In the genomic region with DNA sequence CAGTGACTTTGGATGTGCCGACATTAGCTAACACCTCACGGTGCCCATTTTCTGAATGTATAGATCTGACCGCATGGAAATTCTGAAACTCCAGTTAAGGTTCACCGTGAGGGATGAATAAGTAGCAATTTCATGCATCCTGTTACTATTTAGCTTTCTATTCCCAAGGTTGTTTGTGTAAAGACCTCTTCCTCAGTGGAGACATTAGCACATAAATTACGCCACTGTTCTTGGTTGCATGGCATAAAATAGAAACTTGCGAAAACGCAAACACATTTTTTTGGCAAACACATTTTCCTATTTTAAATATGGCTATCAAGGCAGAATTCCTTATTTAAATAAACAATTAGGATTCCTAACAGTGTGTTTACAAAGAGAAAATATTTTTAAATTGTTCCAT, we compare ENCODE assay signal across 1 cellular context.
TF ChIP-seq lines count a peak whose summit lies in the region.

No MANE protein-coding gene starts in this region.

TF ChIP-seq in WTC11, 78 proteins besides CTCF, POLR2A, EP300 and RAD21 (continued from another document):
- TF ChIP-seq ZSCAN18 (CRISPR knock-in tag; IDR thresholded peaks at IDR 0.05), result no peak
- TF ChIP-seq, protein P1, sequence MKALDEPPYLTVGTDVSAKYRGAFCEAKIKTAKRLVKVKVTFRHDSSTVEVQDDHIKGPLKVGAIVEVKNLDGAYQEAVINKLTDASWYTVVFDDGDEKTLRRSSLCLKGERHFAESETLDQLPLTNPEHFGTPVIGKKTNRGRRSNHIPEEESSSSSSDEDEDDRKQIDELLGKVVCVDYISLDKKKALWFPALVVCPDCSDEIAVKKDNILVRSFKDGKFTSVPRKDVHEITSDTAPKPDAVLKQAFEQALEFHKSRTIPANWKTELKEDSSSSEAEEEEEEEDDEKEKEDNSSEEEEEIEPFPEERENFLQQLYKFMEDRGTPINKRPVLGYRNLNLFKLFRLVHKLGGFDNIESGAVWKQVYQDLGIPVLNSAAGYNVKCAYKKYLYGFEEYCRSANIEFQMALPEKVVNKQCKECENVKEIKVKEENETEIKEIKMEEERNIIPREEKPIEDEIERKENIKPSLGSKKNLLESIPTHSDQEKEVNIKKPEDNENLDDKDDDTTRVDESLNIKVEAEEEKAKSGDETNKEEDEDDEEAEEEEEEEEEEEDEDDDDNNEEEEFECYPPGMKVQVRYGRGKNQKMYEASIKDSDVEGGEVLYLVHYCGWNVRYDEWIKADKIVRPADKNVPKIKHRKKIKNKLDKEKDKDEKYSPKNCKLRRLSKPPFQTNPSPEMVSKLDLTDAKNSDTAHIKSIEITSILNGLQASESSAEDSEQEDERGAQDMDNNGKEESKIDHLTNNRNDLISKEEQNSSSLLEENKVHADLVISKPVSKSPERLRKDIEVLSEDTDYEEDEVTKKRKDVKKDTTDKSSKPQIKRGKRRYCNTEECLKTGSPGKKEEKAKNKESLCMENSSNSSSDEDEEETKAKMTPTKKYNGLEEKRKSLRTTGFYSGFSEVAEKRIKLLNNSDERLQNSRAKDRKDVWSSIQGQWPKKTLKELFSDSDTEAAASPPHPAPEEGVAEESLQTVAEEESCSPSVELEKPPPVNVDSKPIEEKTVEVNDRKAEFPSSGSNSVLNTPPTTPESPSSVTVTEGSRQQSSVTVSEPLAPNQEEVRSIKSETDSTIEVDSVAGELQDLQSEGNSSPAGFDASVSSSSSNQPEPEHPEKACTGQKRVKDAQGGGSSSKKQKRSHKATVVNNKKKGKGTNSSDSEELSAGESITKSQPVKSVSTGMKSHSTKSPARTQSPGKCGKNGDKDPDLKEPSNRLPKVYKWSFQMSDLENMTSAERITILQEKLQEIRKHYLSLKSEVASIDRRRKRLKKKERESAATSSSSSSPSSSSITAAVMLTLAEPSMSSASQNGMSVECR (CRISPR knock-in tag; IDR thresholded peaks at IDR 0.05; ENCODE audit: borderline replicate concordance), result no peak
- TF ChIP-seq ZNF671 (CRISPR knock-in tag; IDR thresholded peaks at IDR 0.05), result no peak
